ENCODE assay signal across 22 cellular contexts in genomic region chr12:66503746-66504145, GRCh38.
"Had no signal": no experiment of that assay in that cellular context is flagged by ENCODE, and none has a peak within 500 bp of the region (broad histone marks: within the 10 kb centered on the region; RNA-seq: fewer than 3 reads in every experiment).

No MANE protein-coding gene starts in this region.

- H3K27ac Mint-ChIP-seq: endodermal cell; natural killer cell; progenitor cell of endocrine pancreas; stimulated activated naive B cell treated with anti-CD40 and anti-IgM and Interleukin-4, amounts not matched to agents 10 μg/mL and 1 μg/mL and 100 μg/mL, for 72 hours; stimulated activated naive CD8-positive, alpha-beta T cell treated with anti-CD3 and anti-CD28 coated beads, Interleukin-15, Interleukin-2, amounts not matched to agents 100 ng/mL and 50 ng/mL, for 24 hours had no signal

- H3K27me3 Mint-ChIP-seq: progenitor cell of endocrine pancreas; stimulated activated naive B cell treated with anti-CD40 and anti-IgM and Interleukin-4, amounts not matched to agents 10 μg/mL and 1 μg/mL and 100 μg/mL, for 72 hours; stimulated activated naive CD8-positive, alpha-beta T cell treated with anti-CD3 and anti-CD28 coated beads, Interleukin-15, Interleukin-2, amounts not matched to agents 100 ng/mL and 50 ng/mL, for 24 hours had no signal

- H3K36me3 ChIP-seq: esophagus muscularis mucosa, left lung, neutrophil, pancreas, right lobe of liver, thoracic aorta, tibial nerve, upper lobe of left lung had no signal

- H3K9me3 Mint-ChIP-seq: natural killer cell; stimulated activated naive B cell treated with anti-CD40 and anti-IgM and Interleukin-4, amounts not matched to agents 10 μg/mL and 1 μg/mL and 100 μg/mL, for 72 hours; stimulated activated naive CD8-positive, alpha-beta T cell treated with anti-CD3 and anti-CD28 coated beads, Interleukin-15, Interleukin-2, amounts not matched to agents 100 ng/mL and 50 ng/mL, for 24 hours had no signal

- H3K4me3 Mint-ChIP-seq: endodermal cell; natural killer cell; stimulated activated naive B cell treated with anti-CD40 and anti-IgM and Interleukin-4, amounts not matched to agents 10 μg/mL and 1 μg/mL and 100 μg/mL, for 72 hours; stimulated activated naive CD8-positive, alpha-beta T cell treated with anti-CD3 and anti-CD28 coated beads, Interleukin-15, Interleukin-2, amounts not matched to agents 100 ng/mL and 50 ng/mL, for 24 hours had no signal

- ATAC-seq: foreskin keratinocyte; left lung; natural killer cell; pancreas; right lobe of liver; stimulated activated naive B cell treated with anti-CD40 and anti-IgM and Interleukin-4, amounts not matched to agents 10 μg/mL and 1 μg/mL and 100 μg/mL, for 72 hours had no signal

- DNase-seq: cerebellar nuclear complex; dorsolateral prefrontal cortex; effector CD4-positive, alpha-beta T cell; foreskin keratinocyte; kidney; left lung; natural killer cell; pancreas; right lobe of liver; small intestine; stimulated activated CD4-positive, alpha-beta T cell treated with anti-CD3 and anti-CD28 coated beads, Interleukin-15, amount 100 ng/mL, for 24 hours; stimulated activated CD4-positive, alpha-beta T cell treated with anti-CD3 and anti-CD28 coated beads, Interleukin-2, amount 100 ng/mL, for 48 hours; stimulated activated naive B cell treated with anti-CD40 and anti-IgM and Interleukin-4, amounts not matched to agents 10 μg/mL and 1 μg/mL and 100 μg/mL, for 72 hours; upper lobe of left lung had no signal

- H3K4me1 Mint-ChIP-seq: natural killer cell; stimulated activated naive B cell treated with anti-CD40 and anti-IgM and Interleukin-4, amounts not matched to agents 10 μg/mL and 1 μg/mL and 100 μg/mL, for 72 hours had no signal

- H3K4me3 ChIP-seq: dorsolateral prefrontal cortex, esophagus muscularis mucosa, hepatocyte, left lung, pancreas, right lobe of liver, thoracic aorta, tibial nerve, upper lobe of left lung had no signal

- H3K27me3 ChIP-seq: dorsolateral prefrontal cortex, esophagus muscularis mucosa, foreskin keratinocyte, hepatocyte, left lung, neutrophil, pancreas, right lobe of liver, tibial nerve, upper lobe of left lung had no signal

- H3K36me3 Mint-ChIP-seq: natural killer cell; stimulated activated naive B cell treated with anti-CD40 and anti-IgM and Interleukin-4, amounts not matched to agents 10 μg/mL and 1 μg/mL and 100 μg/mL, for 72 hours had no signal

- H3K4me1 ChIP-seq: esophagus muscularis mucosa, left lung, pancreas, right lobe of liver, tibial nerve, upper lobe of left lung had no signal

- H3K4me2 ChIP-seq: hepatocyte had no signal

- H3K27ac ChIP-seq: dorsolateral prefrontal cortex, esophagus muscularis mucosa, foreskin keratinocyte, hepatocyte, left lung, neutrophil, pancreas, right lobe of liver, thoracic aorta, tibial nerve, upper lobe of left lung had no signal

- H2AFZ ChIP-seq: hepatocyte had no signal

- H3K79me2 ChIP-seq: hepatocyte had no signal
